27 cellular contexts compared by ENCODE assay signal in the genomic region with DNA sequence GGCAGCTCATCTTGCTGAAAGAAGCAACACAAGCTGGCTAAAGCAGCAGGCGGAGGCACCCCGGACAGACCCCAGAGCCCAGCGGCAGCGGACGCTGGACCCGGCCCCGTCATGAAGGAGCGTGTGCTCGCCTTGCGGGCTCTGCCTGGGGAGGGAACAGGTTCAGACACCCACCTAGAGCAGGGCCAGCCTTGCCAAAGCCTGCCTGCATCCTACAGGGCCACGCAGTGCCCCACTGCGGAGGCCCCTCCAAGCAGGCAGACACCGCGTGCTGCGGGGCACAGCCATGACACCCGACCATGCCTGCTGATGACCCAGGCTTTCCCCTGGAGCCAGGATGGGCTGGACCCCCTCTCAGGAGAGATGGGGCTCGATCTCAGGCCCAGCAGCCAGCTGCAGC.
"Had no signal": no experiment of that assay in that cellular context is flagged by ENCODE, and none has a peak within 500 bp of the region (broad histone marks: within the 10 kb centered on the region; RNA-seq: fewer than 3 reads in every experiment).

No MANE protein-coding gene starts in this region.

- H3K9ac ChIP-seq: KMS-11 had no signal

- H3K4me2 ChIP-seq: KMS-11 had no signal

- ATAC-seq: activated CD8-positive, alpha-beta T cell treated with anti-CD3 and anti-CD28 coated beads, Interleukin-2, amount 10 ng/mL, durations not matched to agents 7 days and 5 days had no signal

- H3K4me1 ChIP-seq: SJSA1 had no signal

- H3K27me3 Mint-ChIP-seq: activated naive CD4-positive, alpha-beta T cell treated with anti-CD3 and anti-CD28 coated beads, Interleukin-2, amount 50 U/mL, for 24 hours; activated T-cell treated with anti-CD3 and anti-CD28 coated beads, Interleukin-2, amount 50 U/mL, for 24 hours had no signal

- H3K27ac Mint-ChIP-seq: activated CD8-positive, alpha-beta T cell treated with anti-CD3 and anti-CD28 coated beads, Interleukin-2, amount 10 ng/mL, durations not matched to agents 7 days and 5 days; activated naive CD4-positive, alpha-beta T cell treated with anti-CD3 and anti-CD28 coated beads, Interleukin-2, amount 50 U/mL, for 24 hours; activated T-cell treated with anti-CD3 and anti-CD28 coated beads, Interleukin-2, amount 50 U/mL, for 24 hours; activated T-helper 1 cell treated with anti-CD3 and anti-CD28 coated beads, Interleukin-12 subunit alpha, Interleukin-12 subunit beta, Interleukin-2, Interleukin-4 antibody, amounts not matched to agents 30 ng/mL and 10 ng/mL and 1 ng/mL, durations not matched to agents 14 hours and 24 hours and 36 hours; T-helper 1 cell treated with Interleukin-12 subunit alpha and Interleukin-12 subunit beta and Interleukin-4 antibody, amounts not matched to agents 30 μg/mL and 1 μg/mL, for 36 hours had no signal

- H3K4me3 Mint-ChIP-seq: activated CD8-positive, alpha-beta T cell treated with anti-CD3 and anti-CD28 coated beads, Interleukin-2, amount 10 ng/mL, durations not matched to agents 7 days and 5 days; activated naive CD4-positive, alpha-beta T cell treated with anti-CD3 and anti-CD28 coated beads, Interleukin-2, amount 50 U/mL, for 24 hours; activated T-cell treated with anti-CD3 and anti-CD28 coated beads, Interleukin-2, amount 50 U/mL, for 24 hours; activated T-helper 1 cell treated with anti-CD3 and anti-CD28 coated beads, Interleukin-12 subunit alpha, Interleukin-12 subunit beta, Interleukin-2, Interleukin-4 antibody, amounts not matched to agents 30 ng/mL and 10 ng/mL and 1 ng/mL, durations not matched to agents 14 hours and 24 hours and 36 hours; T-helper 1 cell treated with Interleukin-12 subunit alpha and Interleukin-12 subunit beta and Interleukin-4 antibody, amounts not matched to agents 30 μg/mL and 1 μg/mL, for 36 hours had no signal

- DNase-seq: activated CD4-positive, alpha-beta T cell treated with anti-CD3 and anti-CD28 coated beads for 48 hours; activated CD4-positive, alpha-beta T cell treated with anti-CD3 and anti-CD28 coated beads, Interleukin-2, amount 50 U/mL, for 4 hours; activated CD4-positive, CD25-positive, alpha-beta regulatory T cell treated with anti-CD3 and anti-CD28 coated beads, Interleukin-2, amount 50 U/mL, for 72 hours; activated CD8-positive, alpha-beta memory T cell treated with anti-CD3 and anti-CD28 coated beads, Interleukin-2, amount 50 U/mL, for 48 hours; activated CD8-positive, alpha-beta T cell treated with anti-CD3 and anti-CD28 coated beads, Interleukin-2, amount 10 ng/mL, durations not matched to agents 7 days and 5 days; activated effector memory CD4-positive, alpha-beta T cell treated with Interleukin-2 at 50 U/mL for 16 hours; activated naive CD4-positive, alpha-beta T cell; activated T-cell treated with anti-CD3 and anti-CD28 coated beads, Interleukin-2, amount 50 U/mL, for 24 hours; aorta; MV-4-11; NCI-H1092 treated with DMSO at 0.1 percent for 48 hours; NCI-H1417 treated with DMSO at 0.1 percent for 48 hours; NCI-H1694; NCI-H2029; NCI-H2107; NCI-H2171 treated with DMSO at 0.1 percent for 48 hours; NCI-H226; NCI-H510A; NCI-H82; OCI-M1; RPMI8226; SHP77 had no signal

- H3K9me3 Mint-ChIP-seq: activated naive CD4-positive, alpha-beta T cell treated with anti-CD3 and anti-CD28 coated beads, Interleukin-2, amount 50 U/mL, for 24 hours; activated T-cell treated with anti-CD3 and anti-CD28 coated beads, Interleukin-2, amount 50 U/mL, for 24 hours; activated T-helper 1 cell treated with anti-CD3 and anti-CD28 coated beads, Interleukin-12 subunit alpha, Interleukin-12 subunit beta, Interleukin-2, Interleukin-4 antibody, amounts not matched to agents 30 ng/mL and 10 ng/mL and 1 ng/mL, durations not matched to agents 14 hours and 24 hours and 36 hours; T-helper 1 cell treated with Interleukin-12 subunit alpha and Interleukin-12 subunit beta and Interleukin-4 antibody, amounts not matched to agents 30 μg/mL and 1 μg/mL, for 36 hours had no signal

- H3K9me3 ChIP-seq: SJSA1 had no signal

- H3K27me3 ChIP-seq: SJSA1 had no signal

- H3K4me3 ChIP-seq: SJSA1 had no signal

- H3K27ac ChIP-seq: KMS-11, SJSA1 had no signal
